Comparison of ENCODE assay signal across 26 cellular contexts in the genomic region with DNA sequence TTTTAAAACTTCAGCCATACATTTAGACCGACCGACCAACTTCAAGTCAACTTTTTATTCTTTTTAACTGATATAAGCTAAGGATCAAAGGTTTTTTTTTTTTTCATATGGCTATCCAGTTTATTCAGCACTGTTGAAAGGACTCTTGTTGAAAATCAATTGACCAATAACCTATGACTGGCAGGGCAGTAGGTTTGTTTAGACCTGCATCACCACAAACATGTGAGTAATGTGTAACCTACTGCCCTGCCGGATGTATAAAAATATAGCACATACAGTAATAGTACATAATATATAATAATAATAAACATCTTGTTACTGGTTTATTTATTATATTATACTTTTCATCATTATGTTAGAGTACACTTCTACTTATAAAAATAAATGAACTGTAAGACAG.
"Had no signal": no experiment of that assay in that cellular context is flagged by ENCODE, and none has a peak within 500 bp of the region (broad histone marks: within the 10 kb centered on the region; RNA-seq: fewer than 3 reads in every experiment).

No MANE protein-coding gene starts in this region.

- DNase-seq: hippocampal formation; kidney glomerular epithelial cell; left cardiac atrium; left lung; lower lobe of right lung; midbrain; mucosa of descending colon; naive thymus-derived CD4-positive, alpha-beta T cell; ovary; right lobe of liver; stimulated activated CD4-positive, alpha-beta T cell treated with anti-CD3 and anti-CD28 coated beads, Interleukin-12 subunit alpha, Interleukin-12 subunit beta, amount 100 ng/mL, for 4 hours; stimulated activated CD4-positive, alpha-beta T cell treated with anti-CD3 and anti-CD28 coated beads, Interleukin-15, amount 100 ng/mL, for 24 hours; stimulated activated CD4-positive, alpha-beta T cell treated with anti-CD3 and anti-CD28 coated beads, Interleukin-2, amount 100 ng/mL, for 24 hours; stimulated activated CD4-positive, alpha-beta T cell treated with anti-CD3 and anti-CD28 coated beads, Interleukin-4, amount 100 ng/mL, for 1 hour; stimulated activated naive B cell treated with anti-CD40 and anti-IgM and Interleukin-4, amounts not matched to agents 10 μg/mL and 1 μg/mL and 100 μg/mL, for 72 hours; stimulated activated naive CD8-positive, alpha-beta T cell treated with anti-CD3 and anti-CD28 coated beads, Interleukin-15, Interleukin-2, amounts not matched to agents 100 U/mL and 50 U/mL, for 24 hours; stomach; testis; thyroid gland; transverse colon; upper lobe of left lung had no signal

- H3K4me1 ChIP-seq: left lung, lower lobe of right lung, right atrium auricular region, right lobe of liver, stomach, testis, thyroid gland, transverse colon, upper lobe of left lung, vagina had no signal

- H3K4me2 ChIP-seq: smooth muscle cell had no signal

- FAIRE-seq: keratinocyte had no signal

- ATAC-seq: left cardiac atrium; left lung; lower lobe of right lung; mucosa of descending colon; naive thymus-derived CD4-positive, alpha-beta T cell; natural killer cell treated with Interleukin-12 subunit alpha and Interleukin-12 subunit beta and Interleukin-15 and Interleukin-18, amount 100 ng/mL, for 72 hours; right lobe of liver; stimulated activated naive B cell treated with anti-CD40 and anti-IgM and Interleukin-4, amounts not matched to agents 10 μg/mL and 1 μg/mL and 100 μg/mL, for 72 hours; stimulated activated naive CD8-positive, alpha-beta T cell treated with anti-CD3 and anti-CD28 coated beads, Interleukin-15, Interleukin-2, amounts not matched to agents 100 U/mL and 50 U/mL, for 24 hours had no signal

- H3K27me3 ChIP-seq: left lung, ovary, right atrium auricular region, right lobe of liver, stomach, testis, thyroid gland, transverse colon, upper lobe of left lung, vagina had no signal

- H3K27ac ChIP-seq: left lung, lower lobe of right lung, ovary, right atrium auricular region, right lobe of liver, stomach, testis, thyroid gland, transverse colon, upper lobe of left lung, vagina had no signal

- H3K9me3 ChIP-seq: mucosa of descending colon, ovary, right atrium auricular region, right lobe of liver, testis, thyroid gland, transverse colon, vagina had no signal

- H3K4me3 ChIP-seq: left lung, lower lobe of right lung, mucosa of descending colon, ovary, right atrium auricular region, right lobe of liver, smooth muscle cell, stomach, testis, thyroid gland, transverse colon, upper lobe of left lung, vagina had no signal

- H3K36me3 ChIP-seq: left lung, lower lobe of right lung, ovary, right atrium auricular region, right lobe of liver, stomach, thyroid gland, transverse colon, upper lobe of left lung, vagina had no signal
